In the genomic region with DNA sequence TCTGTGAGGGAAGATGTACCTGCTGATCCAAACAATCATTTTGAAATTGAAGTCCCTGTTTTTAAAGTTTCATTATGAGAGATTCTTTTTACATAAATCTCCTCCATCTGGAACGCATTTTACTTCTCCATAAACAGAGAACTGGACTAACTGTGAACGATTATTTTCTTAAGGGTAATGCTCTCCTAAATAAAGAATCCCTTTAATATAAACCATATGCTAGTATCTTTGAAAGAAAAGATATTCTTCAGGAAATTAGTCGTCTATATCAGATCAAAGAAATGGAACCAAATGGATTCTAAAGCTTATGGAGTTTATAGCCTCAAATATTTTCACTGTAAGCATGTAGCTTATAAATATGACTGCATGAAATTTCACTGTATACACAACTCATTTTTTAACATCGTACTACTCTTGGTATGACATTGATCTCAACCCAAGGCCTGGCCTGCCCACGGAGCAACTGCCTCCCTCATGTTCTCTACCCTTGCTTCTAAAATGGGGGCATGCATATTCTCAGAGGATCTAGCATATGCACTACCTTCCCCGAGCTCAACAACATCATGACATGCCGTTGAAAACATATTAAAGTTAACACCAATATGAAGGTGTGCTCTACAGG, we compare ENCODE assay signal across 22 cellular contexts.
DNase-seq lines count a peak whose midpoint lies in the region; ATAC-seq and TF ChIP-seq lines count a peak whose summit lies in the region.
"Had no signal": no experiment of that assay in that cellular context is flagged by ENCODE, and none has a peak within 500 bp of the region (broad histone marks: within the 10 kb centered on the region; RNA-seq: fewer than 3 reads in every experiment).

No MANE protein-coding gene starts in this region.

- no peaks in the 10 kb centered on the region for H3K9me3 ChIP-seq in aorta (ENCODE audit: control insufficient read depth, low read length)
- H3K9me3 ChIP-seq: pancreas, right lobe of liver, thyroid gland had no signal

- 20 to 21% methylated on average over 7 of the region's 7 CpGs for WGBS in aorta, 2 donors

- H3K27ac Mint-ChIP-seq in brain, result peak overlapping the region in 4 of 5 experiments; percentile 13 to 76 (median 66)
- peak overlapping the region; percentile 88 for H3K27ac Mint-ChIP-seq in glutamatergic neuron (ENCODE audit: unreplicated experiment)
- H3K27ac Mint-ChIP-seq: stimulated activated naive B cell treated with anti-CD40 and anti-IgM and Interleukin-4, amounts not matched to agents 10 μg/mL and 1 μg/mL and 100 μg/mL, for 72 hours; T-cell had no signal

- H3K4me3 ChIP-seq in HFF-Myc (replicated peaks; ENCODE audit: low read depth, low read length) (no peak overlapping the region), aorta (ENCODE audit: low read length in 2 of 2) (no peak overlapping the region)
- H3K4me3 ChIP-seq: pancreas, right lobe of liver, thyroid gland had no signal

- H3K9me3 Mint-ChIP-seq in brain (no peaks in the 10 kb centered on the region), glutamatergic neuron (ENCODE audit: unreplicated experiment) (no peaks in the 10 kb centered on the region)
- H3K9me3 Mint-ChIP-seq: stimulated activated naive B cell treated with anti-CD40 and anti-IgM and Interleukin-4, amounts not matched to agents 10 μg/mL and 1 μg/mL and 100 μg/mL, for 72 hours; T-cell had no signal

- H3K27ac ChIP-seq in aorta (ENCODE audit: low read depth in 1 of 2, low read length in 2 of 2), result peak overlapping the region; percentile 21 to 71
- H3K27ac ChIP-seq: pancreas, right lobe of liver, thyroid gland had no signal

- no peaks in the 10 kb centered on the region for H3K27me3 ChIP-seq in aorta (ENCODE audit: control insufficient read depth in 1 of 2, insufficient read depth in 2 of 2, low read length in 1 of 2)
- H3K27me3 ChIP-seq: right lobe of liver, thyroid gland had no signal

- DNase-seq in HFF-Myc (ENCODE audit: extremely low read depth, low read depth) (peak; percentile 45), glutamatergic neuron (no peak), aorta (no peak), GDM1 (lab: John Stamatoyannopoulos, UW) (no peak), GF-D8 (lab: John Stamatoyannopoulos, UW) (no peak)
- DNase-seq: activated naive CD4-positive, alpha-beta T cell treated with Interleukin-2 at 50 U/mL for 16 hours; activated T-cell treated with anti-CD3 and anti-CD28 coated beads for 4 hours; C1 segment of cervical spinal cord; cortex of kidney; islet precursor cell; NCI-H1417 treated with DMSO at 0.1 percent for 48 hours; NCI-H2171; pancreas; right lobe of liver; Right ventricle myocardium superior; stimulated activated naive B cell treated with anti-CD40 and anti-IgM and Interleukin-4, amounts not matched to agents 10 μg/mL and 1 μg/mL and 100 μg/mL, for 72 hours; T-cell; thyroid gland had no signal

- peaks cover 19% of the 10 kb centered on the region for H3K4me1 Mint-ChIP-seq in brain
- peaks cover 26% of the 10 kb centered on the region for H3K4me1 Mint-ChIP-seq in glutamatergic neuron (ENCODE audit: low read depth, unreplicated experiment)
- H3K4me1 Mint-ChIP-seq: stimulated activated naive B cell treated with anti-CD40 and anti-IgM and Interleukin-4, amounts not matched to agents 10 μg/mL and 1 μg/mL and 100 μg/mL, for 72 hours; T-cell had no signal

- H3K4me3 Mint-ChIP-seq in brain (no peak overlapping the region), glutamatergic neuron (ENCODE audit: unreplicated experiment) (peak overlapping the region; percentile 40)
- H3K4me3 Mint-ChIP-seq: stimulated activated naive B cell treated with anti-CD40 and anti-IgM and Interleukin-4, amounts not matched to agents 10 μg/mL and 1 μg/mL and 100 μg/mL, for 72 hours; T-cell had no signal

- peaks cover 63% of the 10 kb centered on the region for H3K36me3 Mint-ChIP-seq in brain
- H3K36me3 Mint-ChIP-seq in glutamatergic neuron (ENCODE audit: unreplicated experiment), result no peaks in the 10 kb centered on the region
- H3K36me3 Mint-ChIP-seq: T-cell had no signal

- ATAC-seq in aorta (ENCODE audit: low FRiP score), result no peak
- ATAC-seq in GM21390 (IDR thresholded peaks at IDR 0.05; ENCODE audit: unreplicated experiment), result no peak
- ATAC-seq: HCT116; HepG2; right lobe of liver; stimulated activated naive B cell treated with anti-CD40 and anti-IgM and Interleukin-4, amounts not matched to agents 10 μg/mL and 1 μg/mL and 100 μg/mL, for 72 hours; T-cell had no signal

- H3K36me3 ChIP-seq in aorta (ENCODE audit: control insufficient read depth in 1 of 2, insufficient read depth in 2 of 2, low read length in 1 of 2), result peaks cover 3 to 16% of the 10 kb centered on the region in 2 donors
- H3K36me3 ChIP-seq: pancreas had no signal

- H3K27me3 Mint-ChIP-seq in brain (no peaks in the 10 kb centered on the region), glutamatergic neuron (ENCODE audit: unreplicated experiment) (no peaks in the 10 kb centered on the region)
- H3K27me3 Mint-ChIP-seq: stimulated activated naive B cell treated with anti-CD40 and anti-IgM and Interleukin-4, amounts not matched to agents 10 μg/mL and 1 μg/mL and 100 μg/mL, for 72 hours had no signal

- TF ChIP-seq CTCF in HFF-Myc (IDR thresholded peaks at IDR 0.05; ENCODE audit: low read depth, low read length, missing control alignments) (no peak), brain (conservative IDR thresholded peaks at IDR 0.05) (no peak), glutamatergic neuron (IDR thresholded peaks at IDR 0.05; ENCODE audit: partially characterized antibody, unreplicated experiment) (no peak)

- intact Hi-C loops in aorta (cut with DNase I), result no loop called here

- H3K4me1 ChIP-seq in aorta (ENCODE audit: control insufficient read depth in 1 of 2, insufficient read depth in 2 of 2, low read length in 2 of 2), result peaks cover 0 to 7% of the 10 kb centered on the region in 2 donors
- H3K4me1 ChIP-seq: pancreas, right lobe of liver, thyroid gland had no signal
